Comparison of ENCODE assay signal across 18 cellular contexts in genomic region chr13:39159971-39160370, GRCh38.
DNase-seq lines count a peak whose midpoint lies in the region; ATAC-seq and TF ChIP-seq lines count a peak whose summit lies in the region.
"Had no signal": no experiment of that assay in that cellular context is flagged by ENCODE, and none has a peak within 500 bp of the region (broad histone marks: within the 10 kb centered on the region; RNA-seq: fewer than 3 reads in every experiment).

No MANE protein-coding gene starts in this region.

- CTCF ChIA-PET in activated naive CD4-positive, alpha-beta T cell treated with anti-CD3 and anti-CD28 coated beads for 36 hours (lab: Charles Lee): no interaction called here

- H2AFZ ChIP-seq in neural progenitor cell (replicated peaks): peak overlapping the region; percentile 4

- H3K36me3 Mint-ChIP-seq in activated naive CD4-positive, alpha-beta T cell treated with anti-CD3 and anti-CD28 coated beads for 36 hours (ENCODE audit: low read depth): no peaks in the 10 kb centered on the region
- H3K36me3 Mint-ChIP-seq in neural progenitor cell: no peaks in the 10 kb centered on the region
- H3K36me3 Mint-ChIP-seq: CD4-positive, alpha-beta memory T cell had no signal

- no peaks in the 10 kb centered on the region for H3K4me1 ChIP-seq in neural progenitor cell
- no peaks in the 10 kb centered on the region for H3K4me1 ChIP-seq in left lung
- no peaks in the 10 kb centered on the region for H3K4me1 ChIP-seq in tibial artery
- H3K4me1 ChIP-seq: SJSA1 had no signal

- H3K27ac Mint-ChIP-seq in activated naive CD4-positive, alpha-beta T cell treated with anti-CD3 and anti-CD28 coated beads for 36 hours: peak overlapping the region; percentile 36
- H3K27ac Mint-ChIP-seq in neural progenitor cell: no peak overlapping the region

- intact Hi-C loops in activated naive CD4-positive, alpha-beta T cell treated with anti-CD3 and anti-CD28 coated beads for 36 hours (cut with micrococcal nuclease): loop anchor here (1.0 to 2.0 kb wide), 2 partner anchors 37 to 65 kb away; no protein-coding TSS in a partner anchor
- intact Hi-C loops in left lung (cut with DNase I): no loop called here
- intact Hi-C loops in tibial artery (cut with DNase I; ENCODE audit: low total_unique reads): no loop called here

- no peaks in the 10 kb centered on the region for H4K20me1 ChIP-seq in neural progenitor cell (ENCODE audit: low read depth)
- H4K20me1 ChIP-seq: BLaER1 treated with 17β-estradiol and CSF1 and Interleukin-3, amounts not matched to agents 10 nM and 100 nM had no signal

- H3K36me3 ChIP-seq in neural progenitor cell: no peaks in the 10 kb centered on the region
- no peaks in the 10 kb centered on the region for H3K36me3 ChIP-seq in left lung
- H3K36me3 ChIP-seq in tibial artery: no peaks in the 10 kb centered on the region
- H3K36me3 ChIP-seq: BLaER1 treated with 17β-estradiol and CSF1 and Interleukin-3, amounts not matched to agents 10 nM and 100 nM; SJSA1 had no signal

- H3K4me3 Mint-ChIP-seq in activated naive CD4-positive, alpha-beta T cell treated with anti-CD3 and anti-CD28 coated beads for 36 hours: no peak overlapping the region
- H3K4me3 Mint-ChIP-seq in neural progenitor cell: no peak overlapping the region
- H3K4me3 Mint-ChIP-seq: CD4-positive, alpha-beta memory T cell had no signal

- H3K9me3 ChIP-seq in neural progenitor cell (ENCODE audit: low read depth) (no peaks in the 10 kb centered on the region), left lung (no peaks in the 10 kb centered on the region), tibial artery (no peaks in the 10 kb centered on the region)
- H3K9me3 ChIP-seq: BLaER1 treated with 17β-estradiol and CSF1 and Interleukin-3, amounts not matched to agents 10 nM and 100 nM; SJSA1 had no signal

- H3K9ac ChIP-seq in neural progenitor cell: no peak overlapping the region
- H3K9ac ChIP-seq: BLaER1 treated with 17β-estradiol and CSF1 and Interleukin-3, amounts not matched to agents 10 nM and 100 nM had no signal

- peaks cover 14% of the 10 kb centered on the region for H3K4me1 Mint-ChIP-seq in activated naive CD4-positive, alpha-beta T cell treated with anti-CD3 and anti-CD28 coated beads for 36 hours (ENCODE audit: low read depth)
- H3K4me1 Mint-ChIP-seq in neural progenitor cell: peaks cover 11% of the 10 kb centered on the region

- H3K27me3 Mint-ChIP-seq in activated naive CD4-positive, alpha-beta T cell treated with anti-CD3 and anti-CD28 coated beads for 36 hours (ENCODE audit: low read depth): peaks cover 31% of the 10 kb centered on the region
- H3K27me3 Mint-ChIP-seq in neural progenitor cell (ENCODE audit: insufficient read depth, low read depth): no peaks in the 10 kb centered on the region

- H3K4me2 ChIP-seq in neural progenitor cell: no peak overlapping the region

- H3K27ac ChIP-seq in neural progenitor cell (no peak overlapping the region), left lung (no peak overlapping the region), tibial artery (no peak overlapping the region)
- H3K27ac ChIP-seq: BLaER1 treated with 17β-estradiol and CSF1 and Interleukin-3, amounts not matched to agents 10 nM and 100 nM; SJSA1 had no signal

- H3K79me2 ChIP-seq in neural progenitor cell (ENCODE audit: low read depth): no peaks in the 10 kb centered on the region

- H3F3A ChIP-seq in neural progenitor cell (ENCODE audit: low read depth): no peaks in the 10 kb centered on the region

- H3K9me3 Mint-ChIP-seq in activated naive CD4-positive, alpha-beta T cell treated with anti-CD3 and anti-CD28 coated beads for 36 hours: no peaks in the 10 kb centered on the region
- no peaks in the 10 kb centered on the region for H3K9me3 Mint-ChIP-seq in neural progenitor cell

- DNase-seq in DMS79 treated with DMSO at 0.1 percent for 48 hours (lab: John Stamatoyannopoulos, UW) (peak; percentile 19), DMS79 (lab: John Stamatoyannopoulos, UW) (no peak), NCI-H345 (lab: John Stamatoyannopoulos, UW) (peak; percentile 32), neural progenitor cell (ENCODE audit: low spot score) (no peak), left lung (no peak), tibial artery (no peak)
- no peak for DNase-seq in activated naive CD4-positive, alpha-beta T cell treated with anti-CD3 and anti-CD28 coated beads for 36 hours
- no peak for DNase-seq in activated naive CD4-positive, alpha-beta T cell treated with Interleukin-2 at 50 U/mL for 16 hours
- DNase-seq: 8988T; CD4-positive, alpha-beta memory T cell; EL; H7; Karpas-422; MV-4-11; NCI-H2171 treated with DMSO at 0.1 percent for 48 hours had no signal

- H3K27me3 ChIP-seq in neural progenitor cell (no peaks in the 10 kb centered on the region), left lung (no peaks in the 10 kb centered on the region), tibial artery (no peaks in the 10 kb centered on the region)
- H3K27me3 ChIP-seq: BLaER1 treated with 17β-estradiol and CSF1 and Interleukin-3, amounts not matched to agents 10 nM and 100 nM; SJSA1 had no signal

- no peak for ATAC-seq in left lung
- ATAC-seq: Right ventricle myocardium inferior had no signal

- H3K4me3 ChIP-seq in neural progenitor cell: no peak overlapping the region
- H3K4me3 ChIP-seq in left lung: no peak overlapping the region
- no peak overlapping the region for H3K4me3 ChIP-seq in tibial artery
- H3K4me3 ChIP-seq: BLaER1 treated with 17β-estradiol and CSF1 and Interleukin-3, amounts not matched to agents 10 nM and 100 nM; SJSA1 had no signal

- no peak for TF ChIP-seq CTCF in neural progenitor cell (IDR thresholded peaks at IDR 0.05)
- no peak for TF ChIP-seq CTCF in left lung (IDR thresholded peaks at IDR 0.05)
- TF ChIP-seq CTCF in tibial artery (IDR thresholded peaks at IDR 0.05): no peak

Comparison
In these comparisons a context has a peak if more than half of its experiments do, and no peak if none do; other contexts are left out.
1. DNase-seq: peak in DMS79 treated with DMSO at 0.1 percent for 48 hours (single experiment) and NCI-H345 (single experiment); none in DMS79 (single experiment), activated naive CD4-positive, alpha-beta T cell treated with anti-CD3 and anti-CD28 coated beads for 36 hours (single experiment), activated naive CD4-positive, alpha-beta T cell treated with Interleukin-2 at 50 U/mL for 16 hours (single experiment), neural progenitor cell (single experiment), left lung (0 of 2) and tibial artery (0 of 2).